Comparison of ENCODE assay signal across 10 cellular contexts in genomic region chr16:2835638-2836493, GRCh38. TPM values are rescaled to one million over a fixed set of nuclear protein-coding genes. Genes with fewer than 3 reads are reported as not detected.
DNase-seq lines count a peak whose midpoint lies in the region; ATAC-seq and TF ChIP-seq lines count a peak whose summit lies in the region.
"Had no signal": no experiment of that assay in that cellular context is flagged by ENCODE, and none has a peak within 500 bp of the region (broad histone marks: within the 10 kb centered on the region; RNA-seq: fewer than 3 reads in every experiment).

No MANE protein-coding gene starts in this region.

- H3K4me3 ChIP-seq in muscle layer of duodenum (ENCODE audit: low read depth in 1 of 2, low read length in 2 of 2), result no peak overlapping the region

- peaks cover 17% of the 10 kb centered on the region for H3K27me3 Mint-ChIP-seq in CD4-positive, alpha-beta T cell

- H3K27me3 ChIP-seq in muscle layer of duodenum (ENCODE audit: low read depth, low read length), result no peaks in the 10 kb centered on the region
- no peaks in the 10 kb centered on the region for H3K27me3 ChIP-seq in CD4-positive, alpha-beta T cell (ENCODE audit: control insufficient read depth, insufficient read depth, low read length)

- intact Hi-C loops in CD4-positive, alpha-beta T cell (cut with DNase I, micrococcal nuclease), result no loop called here

- H3K36me3 ChIP-seq in muscle layer of duodenum (ENCODE audit: control insufficient read depth in 1 of 2, insufficient read depth in 2 of 2, low read length in 2 of 2), result no peaks in the 10 kb centered on the region

- peak; percentile 50 for DNase-seq in CD1c-positive myeloid dendritic cell (ENCODE audit: extremely low spot score)
- DNase-seq in LoVo (ENCODE audit: low spot score), result peak; percentile 96
- DNase-seq in dermis microvascular lymphatic vessel endothelial cell (ENCODE audit: low read depth in 2 of 2), result peak; percentile 18 to 73
- no peak for DNase-seq in caudate nucleus (lab: John Stamatoyannopoulos, UW)
- DNase-seq in DMS79 treated with DMSO at 0.1 percent for 48 hours (lab: John Stamatoyannopoulos, UW), result no peak
- no peak for DNase-seq in CD4-positive, alpha-beta T cell
- DNase-seq: T-helper 17 cell had no signal

- CTCF ChIA-PET in CD4-positive, alpha-beta T cell (lab: Charles Lee), result no interaction called here

- peaks cover 20% of the 10 kb centered on the region for H3K4me1 Mint-ChIP-seq in CD4-positive, alpha-beta T cell (ENCODE audit: low read depth)

- H3K9me3 ChIP-seq in muscle layer of duodenum (ENCODE audit: control insufficient read depth in 1 of 2, low read length in 2 of 2), result no peaks in the 10 kb centered on the region
- no peaks in the 10 kb centered on the region for H3K9me3 ChIP-seq in CD4-positive, alpha-beta T cell (ENCODE audit: control insufficient read depth, low read length)

- no peak overlapping the region for H3K4me3 Mint-ChIP-seq in CD4-positive, alpha-beta T cell
- H3K4me3 Mint-ChIP-seq: T-helper 17 cell had no signal

- no peaks in the 10 kb centered on the region for H3K4me1 ChIP-seq in muscle layer of duodenum (ENCODE audit: control insufficient read depth in 1 of 2, insufficient read depth in 2 of 2, low read length in 2 of 2)

- H3K27ac ChIP-seq in muscle layer of duodenum (ENCODE audit: low read length) (peak overlapping the region; percentile 36), caudate nucleus (ENCODE audit: low read depth, low read length) (no peak overlapping the region)
- no peak overlapping the region for H3K27ac ChIP-seq in CD4-positive, alpha-beta T cell (ENCODE audit: low read depth, low read length)
- H3K27ac ChIP-seq: parathyroid adenoma had no signal

- H3K36me3 Mint-ChIP-seq in CD4-positive, alpha-beta T cell (ENCODE audit: low read depth), result no peaks in the 10 kb centered on the region

- H3K27ac Mint-ChIP-seq in CD4-positive, alpha-beta T cell, result no peak overlapping the region
- H3K27ac Mint-ChIP-seq: T-helper 17 cell had no signal

- no peaks in the 10 kb centered on the region for H3K9me3 Mint-ChIP-seq in CD4-positive, alpha-beta T cell

- TF ChIP-seq POLR2A in GM18505 (IDR thresholded peaks at IDR 0.05; ENCODE audit: borderline replicate concordance, extremely low read depth, insufficient read depth, insufficient read length), result no peak

- no peak for ATAC-seq in GM18505 (IDR thresholded peaks at IDR 0.05; ENCODE audit: unreplicated experiment)
- ATAC-seq in CD4-positive, alpha-beta T cell (ENCODE audit: poor library complexity), result no peak
- ATAC-seq: T-helper 17 cell had no signal

- no peak for TF ChIP-seq CTCF in CD4-positive, alpha-beta T cell (IDR thresholded peaks at IDR 0.05)

- POLR2A ChIA-PET in CD4-positive, alpha-beta T cell (lab: Charles Lee), result no interaction called here

RNA-seq across cellular contexts. Expression of gene ZG16B, which starts 5.8 kb away (rescaled TPM):
- total RNA-seq in dermis microvascular lymphatic vessel endothelial cell, result 0.13 TPM in 1 of 2 replicates, not detected in the other
- not detected for total RNA-seq in CD4-positive, alpha-beta T cell
- total RNA-seq: T-helper 17 cell had no signal

RNA-seq across cellular contexts. Expression of gene PRSS21, which starts 18.8 kb away (rescaled TPM):
- total RNA-seq in dermis microvascular lymphatic vessel endothelial cell, result 0.89 and 1.8 TPM in 2 replicates
- total RNA-seq in CD4-positive, alpha-beta T cell, result not detected

RNA-seq across cellular contexts. Expression of gene PRSS22, which starts 22.1 kb away (rescaled TPM):
- total RNA-seq in dermis microvascular lymphatic vessel endothelial cell, result not detected in 2 replicates
- total RNA-seq in CD4-positive, alpha-beta T cell, result 1 to 10 TPM in 1 of 2 experiments, under 1 TPM in 1; 0.93 to 1.1 TPM

RNA-seq across cellular contexts. Expression of gene PRSS41, which starts 37.6 kb away (rescaled TPM):
- total RNA-seq in dermis microvascular lymphatic vessel endothelial cell, result not detected in 2 replicates
- not detected for total RNA-seq in CD4-positive, alpha-beta T cell
- total RNA-seq: T-helper 17 cell had no signal

RNA-seq across cellular contexts. Expression of gene FLYWCH2, which starts 47.1 kb away (rescaled TPM):
- 31.5 and 33.1 TPM in 2 replicates for total RNA-seq in dermis microvascular lymphatic vessel endothelial cell
- total RNA-seq in CD4-positive, alpha-beta T cell, result 1 to 10 TPM; 7.8 to 8.1 TPM

Comparison
In these comparisons a context has a peak if more than half of its experiments do, and no peak if none do; other contexts are left out.
1. DNase-seq: peak in CD1c-positive myeloid dendritic cell (single experiment), LoVo (single experiment) and dermis microvascular lymphatic vessel endothelial cell (2 of 2); none in caudate nucleus (0 of 61), DMS79 treated with DMSO at 0.1 percent for 48 hours (single experiment) and CD4-positive, alpha-beta T cell (0 of 10).